In the genomic region with DNA sequence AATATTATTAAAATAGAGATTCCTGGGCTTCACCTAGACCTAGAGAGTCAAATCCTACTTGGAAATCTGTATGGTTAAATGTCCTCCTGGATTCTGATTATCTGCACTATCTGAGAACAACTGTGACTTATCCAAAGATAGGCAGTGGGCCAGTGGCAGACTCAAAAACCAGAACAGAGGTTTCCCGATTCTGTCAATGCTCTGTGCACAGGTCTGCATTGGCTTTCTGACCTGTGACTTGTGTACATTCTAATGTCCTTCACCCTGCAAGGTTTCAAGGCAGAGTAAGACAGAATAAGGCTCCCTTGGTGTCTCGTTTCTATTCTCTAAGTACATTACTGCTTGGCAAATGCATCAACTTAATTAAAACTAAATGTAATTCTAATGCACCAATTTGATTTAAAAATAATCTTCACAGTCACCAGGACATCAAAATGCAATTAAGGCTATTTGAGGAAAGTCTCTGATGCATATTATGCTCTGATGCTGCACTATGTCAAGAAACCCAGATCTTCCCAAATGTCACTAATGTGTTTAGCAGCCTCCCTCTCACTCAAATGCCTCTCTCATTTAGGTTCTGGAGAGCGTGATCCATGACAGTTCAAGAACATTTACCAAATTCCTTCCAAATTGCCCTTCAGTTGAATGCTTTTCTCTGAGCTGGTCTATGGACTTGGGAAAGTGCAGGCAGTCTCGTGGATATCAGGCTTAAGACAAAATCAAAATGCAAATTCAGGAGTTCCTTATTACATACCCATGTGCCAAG, we compare ENCODE assay signal across 28 cellular contexts.
"Had no signal": no experiment of that assay in that cellular context is flagged by ENCODE, and none has a peak within 500 bp of the region (broad histone marks: within the 10 kb centered on the region; RNA-seq: fewer than 3 reads in every experiment).

No MANE protein-coding gene starts in this region.

- H3K27ac ChIP-seq: Peyer's patch, SJSA1, WERI-Rb-1 had no signal

- H3K27me3 ChIP-seq: MG63, Peyer's patch, SJSA1 had no signal

- H3K4me1 ChIP-seq: Peyer's patch had no signal

- H3K4me3 ChIP-seq: MG63, Peyer's patch, SJSA1 had no signal

- DNase-seq: activated CD4-positive, alpha-beta T cell treated with anti-CD3 and anti-CD28 coated beads, Interleukin-2, amount 10 ng/mL, durations not matched to agents 7 days and 5 days; activated CD4-positive, alpha-beta T cell treated with anti-CD3 and anti-CD28 coated beads, Interleukin-2, amount 50 U/mL, for 48 hours; activated CD8-positive, alpha-beta T cell treated with anti-CD3 and anti-CD28 coated beads, Interleukin-2, amount 10 ng/mL, durations not matched to agents 7 days and 5 days; activated gamma-delta T cell treated with Interleukin-2 at 50 U/mL for 16 hours; activated naive CD4-positive, alpha-beta T cell treated with anti-CD3 and anti-CD28 coated beads, Interleukin-2, amount 10 ng/mL, durations not matched to agents 7 days and 5 days; activated naive CD8-positive, alpha-beta T cell treated with anti-CD3 and anti-CD28 coated beads, Interleukin-2, amount 50 U/mL, for 24 hours; activated T-cell treated with anti-CD3 and anti-CD28 coated beads, Interleukin-2, amount 50 U/mL, for 24 hours; anterior cingulate cortex; Kasumi-1; KG1; MG63; NCI-H1048; NCI-H1105 treated with DMSO at 0.1 percent for 48 hours; NCI-H1436; NCI-H1694; NCI-H1930; NCI-H2081 treated with DMSO at 0.1 percent for 48 hours; NCI-H2171; NCI-H510A; NCI-H748 treated with DMSO at 0.1 percent for 48 hours; NK-92 treated with Interleukin-12 subunit alpha and Interleukin-12 subunit beta, amount 100 ng/mL, for 24 hours; PC-3; Peyer's patch; RPMI8226; SHP77 treated with DMSO at 0.1 percent for 48 hours; T1000; WERI-Rb-1 had no signal

- H3K9me3 ChIP-seq: MG63, Peyer's patch, SJSA1 had no signal

- H3K36me3 ChIP-seq: MG63, Peyer's patch, SJSA1, WERI-Rb-1 had no signal

- ATAC-seq: activated CD8-positive, alpha-beta T cell treated with anti-CD3 and anti-CD28 coated beads, Interleukin-2, amount 10 ng/mL, durations not matched to agents 7 days and 5 days; activated naive CD8-positive, alpha-beta T cell treated with anti-CD3 and anti-CD28 coated beads, Interleukin-2, amount 50 U/mL, for 24 hours; PC-3 had no signal
